Comparison of ENCODE assay signal across 1 cellular context in the genomic region with DNA sequence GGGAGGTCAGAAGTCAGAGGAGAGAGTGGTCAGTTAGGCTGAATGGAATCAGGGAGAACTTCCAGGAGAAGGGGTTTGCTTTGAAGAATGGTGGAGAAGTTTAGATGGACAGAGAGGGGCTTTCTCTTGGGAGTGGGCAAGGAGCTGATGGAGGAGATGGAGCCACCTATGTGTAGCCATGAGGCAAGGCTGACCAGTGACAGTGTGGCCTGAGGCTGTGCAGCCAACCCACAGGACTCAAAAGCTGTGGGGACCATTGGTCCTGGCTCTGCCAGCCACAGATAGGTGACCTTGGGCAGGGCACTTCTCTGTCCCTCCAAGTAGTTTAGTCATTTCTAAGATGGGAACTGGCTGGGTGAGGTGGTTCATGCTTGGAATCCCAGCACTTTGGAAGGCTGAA.
TF ChIP-seq lines count a peak whose summit lies in the region.

No MANE protein-coding gene starts in this region.

TF ChIP-seq in IMR-90, 13 proteins besides CTCF, POLR2A, EP300 and RAD21:
- TF ChIP-seq ELK1 (IDR thresholded peaks at IDR 0.05; ENCODE audit: borderline replicate concordance, low read depth, low read length): no peak
- TF ChIP-seq FOS (IDR thresholded peaks at IDR 0.05; ENCODE audit: low read depth, low read length): no peak
- TF ChIP-seq CEBPB (IDR thresholded peaks at IDR 0.05; ENCODE audit: low read depth, low read length): no peak
- no peak for TF ChIP-seq MAZ (IDR thresholded peaks at IDR 0.05; ENCODE audit: borderline replicate concordance, low read depth, low read length)
- no peak for TF ChIP-seq CHD1 (IDR thresholded peaks at IDR 0.05; ENCODE audit: low read depth, low read length)
- TF ChIP-seq BHLHE40 (IDR thresholded peaks at IDR 0.05; ENCODE audit: low read depth, low read length): no peak
- TF ChIP-seq MAFK (IDR thresholded peaks at IDR 0.05; ENCODE audit: low read depth, low read length): no peak
- no peak for TF ChIP-seq RCOR1 (IDR thresholded peaks at IDR 0.05; ENCODE audit: insufficient replicate concordance, low read length)
- no peak for TF ChIP-seq USF2 (IDR thresholded peaks at IDR 0.05; ENCODE audit: low read depth, low read length)
- TF ChIP-seq RFX5 (IDR thresholded peaks at IDR 0.05; ENCODE audit: low read depth, low read length): no peak
- no peak for TF ChIP-seq SMC3 (IDR thresholded peaks at IDR 0.05; ENCODE audit: low read depth, low read length)
- no peak for TF ChIP-seq NFE2L2 (IDR thresholded peaks at IDR 0.05; ENCODE audit: low read depth, low read length)
- TF ChIP-seq MXI1 (IDR thresholded peaks at IDR 0.05; ENCODE audit: borderline replicate concordance, low read depth, low read length): no peak
TF ChIP-seq in IMR-90: peak in this region for 0.
